In genomic region chr7:31521336-31522010, GRCh38 we compare ENCODE assay signal across 6 cellular contexts.
"Had no signal": no experiment of that assay in that cellular context is flagged by ENCODE, and none has a peak within 500 bp of the region (broad histone marks: within the 10 kb centered on the region; RNA-seq: fewer than 3 reads in every experiment).

No MANE protein-coding gene starts in this region.

- H3K27ac ChIP-seq: HL-60 had no signal

- ATAC-seq: GM23338, HepG2 had no signal

- H3K4me3 ChIP-seq: GM23338 had no signal

- DNase-seq: H9, HCEC 1CT, KBM-7 had no signal
